ENCODE assay signal across 8 cellular contexts in the genomic region with DNA sequence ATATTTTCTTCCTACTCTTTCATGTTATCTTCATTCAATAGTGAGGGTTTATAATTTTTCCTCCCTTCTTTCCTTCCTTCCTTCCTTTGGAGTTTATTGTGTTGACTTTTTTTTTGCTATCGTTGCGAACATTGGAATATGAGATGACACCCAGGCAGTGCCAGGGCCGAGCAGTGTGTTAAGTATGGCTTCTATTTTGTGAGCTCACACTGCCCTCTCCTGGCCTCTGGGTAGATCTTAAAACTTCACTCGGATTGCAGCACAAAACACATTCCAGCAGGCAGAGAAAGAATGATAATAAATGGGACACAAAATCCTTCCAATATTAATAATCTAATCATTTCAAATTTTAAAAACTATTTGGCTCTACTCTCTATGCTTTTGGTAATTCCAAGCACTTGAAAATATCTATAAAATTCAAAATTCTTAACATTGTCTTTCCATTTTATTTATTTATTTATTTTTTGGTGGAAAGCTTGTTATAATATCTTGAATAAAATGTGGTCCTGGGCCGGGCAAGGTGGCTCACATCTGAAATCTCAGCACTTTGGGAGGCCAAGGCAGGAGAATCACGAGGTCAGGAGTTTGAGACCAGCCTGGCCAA.
DNase-seq lines count a peak whose midpoint lies in the region; ATAC-seq and TF ChIP-seq lines count a peak whose summit lies in the region.

No MANE protein-coding gene starts in this region.

- no peak overlapping the region for H3K4me3 ChIP-seq in AG10803 (ENCODE audit: low read length)
- H3K4me3 ChIP-seq in PC-3 (ENCODE audit: low read length), result no peak overlapping the region
- H3K4me3 ChIP-seq in fibroblast of pulmonary artery (replicated peaks; ENCODE audit: low read depth, low read length), result no peak overlapping the region
- H3K4me3 ChIP-seq in testis, result no peak overlapping the region

- TF ChIP-seq CTCF in AG10803 (conservative IDR thresholded peaks at IDR 0.05; ENCODE audit: low read length) (peak; percentile 79), PC-3 (conservative IDR thresholded peaks at IDR 0.05; ENCODE audit: low read depth, low read length) (peak; percentile 75), fibroblast of pulmonary artery (IDR thresholded peaks at IDR 0.05; ENCODE audit: low read length, missing control alignments) (peak; percentile 70), testis (IDR thresholded peaks at IDR 0.05) (peak; percentile 47 to 70 (median 54))

- no peaks in the 10 kb centered on the region for H3K9me2 ChIP-seq in PC-3 (replicated peaks; ENCODE audit: low read length)

- H3K9me3 Mint-ChIP-seq in activated T-cell treated with anti-CD3 and anti-CD28 coated beads, Interleukin-2, amount 50 U/mL, for 4 hours, result no peaks in the 10 kb centered on the region

- H3K27me3 ChIP-seq in PC-3 (ENCODE audit: low read length), result no peaks in the 10 kb centered on the region
- H3K27me3 ChIP-seq in testis, result no peaks in the 10 kb centered on the region

- H3K27ac ChIP-seq in PC-3 (ENCODE audit: low read length), result no peak overlapping the region
- H3K27ac ChIP-seq in testis, result no peak overlapping the region

- H4K20me1 ChIP-seq in PC-3 (ENCODE audit: low read length), result no peaks in the 10 kb centered on the region

- 25 to 28% methylated on average over 6 of the region's 6 CpGs for WGBS in testis, 2 donors

- DNase-seq in AG10803 (ENCODE audit: low read depth) (peak; percentile 79), HuH-7 (ENCODE audit: low spot score) (peak; percentile 67), PC-3 (peak; percentile 65), fibroblast of pulmonary artery (ENCODE audit: low read depth) (peak; percentile 85), non-pigmented ciliary epithelial cell (ENCODE audit: low read depth) (peak; percentile 34), testis (peak; percentile 84)
- peak; percentile 57 for DNase-seq in activated T-cell treated with anti-CD3 and anti-CD28 coated beads, Interleukin-2, amount 50 U/mL, for 4 hours

- ATAC-seq in GM19324 (IDR thresholded peaks at IDR 0.05; ENCODE audit: low FRiP score, unreplicated experiment) (peak; percentile 58), PC-3 (peak; percentile 83)
- ATAC-seq in activated T-cell treated with anti-CD3 and anti-CD28 coated beads, Interleukin-2, amount 50 U/mL, for 4 hours, result peak; percentile 71 to 73

- CTCF ChIA-PET in PC-3 (lab: Charles Lee), result no interaction called here

- no peaks in the 10 kb centered on the region for H3K36me3 Mint-ChIP-seq in activated T-cell treated with anti-CD3 and anti-CD28 coated beads, Interleukin-2, amount 50 U/mL, for 4 hours (ENCODE audit: insufficient read depth)

- peaks cover 6% of the 10 kb centered on the region for H3K27me3 Mint-ChIP-seq in activated T-cell treated with anti-CD3 and anti-CD28 coated beads, Interleukin-2, amount 50 U/mL, for 4 hours (ENCODE audit: low read depth)

- H3K9ac ChIP-seq in PC-3 (ENCODE audit: low read length), result no peak overlapping the region

- no peak overlapping the region for H3K4me3 Mint-ChIP-seq in activated T-cell treated with anti-CD3 and anti-CD28 coated beads, Interleukin-2, amount 50 U/mL, for 4 hours

- H3F3A ChIP-seq in PC-3 (ENCODE audit: low read length, unreplicated experiment), result no peaks in the 10 kb centered on the region

- intact Hi-C loops in PC-3 (cut with micrococcal nuclease), result loop anchor here (1.0 to 10.0 kb wide), 6 partner anchors 299 to 677 kb away; no protein-coding TSS in a partner anchor
- intact Hi-C loops in testis (cut with DNase I; ENCODE audit: low total_unique reads), result no loop called here

- TF ChIP-seq POLR2A in testis (IDR thresholded peaks at IDR 0.05), result no peak

- no peak overlapping the region for H2AFZ ChIP-seq in PC-3 (ENCODE audit: low read length)

- peaks cover 13% of the 10 kb centered on the region for H3K4me1 Mint-ChIP-seq in activated T-cell treated with anti-CD3 and anti-CD28 coated beads, Interleukin-2, amount 50 U/mL, for 4 hours (ENCODE audit: low read depth)

- no peaks in the 10 kb centered on the region for H3K79me2 ChIP-seq in PC-3 (ENCODE audit: low read length)

- POLR2A ChIA-PET in PC-3 (lab: Charles Lee; ENCODE audit: unreplicated experiment), result interaction anchor here (0.5 kb wide), 1 partner anchor 1961 kb away, joined by 3 read pairs; no protein-coding TSS in a partner anchor

- H3K4me1 ChIP-seq in PC-3 (ENCODE audit: insufficient read depth, low read length), result no peaks in the 10 kb centered on the region
- no peaks in the 10 kb centered on the region for H3K4me1 ChIP-seq in testis

- H3K9me3 ChIP-seq in PC-3 (ENCODE audit: low read length) (no peaks in the 10 kb centered on the region), testis (no peaks in the 10 kb centered on the region)

- H3K36me3 ChIP-seq in PC-3 (ENCODE audit: low read depth, low read length) (no peaks in the 10 kb centered on the region; the same call in 1 of the 2 replicates), testis (ENCODE audit: low read depth, missing control alignments) (no peaks in the 10 kb centered on the region)

- no peak overlapping the region for H3K4me2 ChIP-seq in PC-3 (ENCODE audit: low read length)

- no TSS peak for BruUV-seq in PC-3 (replicated peaks; lab: Mats Ljungman, UMichigan)

Comparison
In these comparisons a context has a peak if more than half of its experiments do, and no peak if none do; other contexts are left out.
1. DNase-seq: peak in every context shown above with its lines; median percentile 85 in fibroblast of pulmonary artery; 84 in testis; 79 in AG10803; 67 in HuH-7; 65 in PC-3; 57 in activated T-cell treated with anti-CD3 and anti-CD28 coated beads, Interleukin-2, amount 50 U/mL, for 4 hours; 34 in non-pigmented ciliary epithelial cell.